Comparison of ENCODE assay signal across 17 cellular contexts in the genomic region with DNA sequence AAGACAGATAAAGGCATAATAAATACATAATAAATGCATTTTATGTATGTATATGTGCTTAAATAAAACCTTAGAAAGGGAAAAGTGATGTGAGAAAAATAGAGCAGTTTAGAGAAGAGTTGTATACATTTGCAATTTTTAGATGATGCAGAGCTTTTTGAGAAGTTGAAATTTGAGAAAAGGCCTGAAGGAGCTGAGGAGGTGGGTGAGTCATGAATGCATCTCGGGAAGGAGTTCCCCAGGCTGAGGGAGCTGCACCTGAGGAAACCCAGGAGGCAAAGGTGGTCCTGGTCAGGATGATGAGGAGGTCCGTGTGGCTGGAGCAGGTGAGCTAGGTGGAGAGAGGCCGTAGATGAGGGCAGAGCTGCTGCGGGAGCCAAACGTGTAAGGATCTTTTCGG. TPM values are rescaled to one million over a fixed set of nuclear protein-coding genes. Genes with fewer than 3 reads are reported as not detected.
DNase-seq lines count a peak whose midpoint lies in the region; ATAC-seq and TF ChIP-seq lines count a peak whose summit lies in the region.
"Had no signal": no experiment of that assay in that cellular context is flagged by ENCODE, and none has a peak within 500 bp of the region (broad histone marks: within the 10 kb centered on the region; RNA-seq: fewer than 3 reads in every experiment).

No MANE protein-coding gene starts in this region.

- peaks cover 52% of the 10 kb centered on the region for H3K4me1 Mint-ChIP-seq in activated CD4-positive, alpha-beta T cell treated with anti-CD3 and anti-CD28 coated beads for 36 hours
- peaks cover 26% of the 10 kb centered on the region for H3K4me1 Mint-ChIP-seq in MCF 10A (ENCODE audit: insufficient read depth, unreplicated experiment)

- no peak for TF ChIP-seq CTCF in MCF 10A (IDR thresholded peaks at IDR 0.05; ENCODE audit: unreplicated experiment)
- no peak for TF ChIP-seq CTCF in osteoblast (IDR thresholded peaks at IDR 0.05; ENCODE audit: extremely low read depth, low read depth, low read length)

- BruUV-seq in MCF 10A (replicated peaks; lab: Mats Ljungman, UMichigan): no TSS peak

- no peak overlapping the region for H3K4me3 Mint-ChIP-seq in activated CD4-positive, alpha-beta T cell treated with anti-CD3 and anti-CD28 coated beads for 36 hours
- H3K4me3 Mint-ChIP-seq in MCF 10A (ENCODE audit: unreplicated experiment): no peak overlapping the region
- H3K4me3 Mint-ChIP-seq: CD14-positive monocyte, HFFc6 had no signal

- no peaks in the 10 kb centered on the region for H3K36me3 Mint-ChIP-seq in activated CD4-positive, alpha-beta T cell treated with anti-CD3 and anti-CD28 coated beads for 36 hours (ENCODE audit: low read depth)
- no peaks in the 10 kb centered on the region for H3K36me3 Mint-ChIP-seq in MCF 10A (ENCODE audit: insufficient read depth, unreplicated experiment)

- H3K27me3 Mint-ChIP-seq in activated CD4-positive, alpha-beta T cell treated with anti-CD3 and anti-CD28 coated beads for 36 hours: no peaks in the 10 kb centered on the region
- no peaks in the 10 kb centered on the region for H3K27me3 Mint-ChIP-seq in MCF 10A (ENCODE audit: insufficient read depth, unreplicated experiment)

- no peak overlapping the region for H3K27ac ChIP-seq in osteoblast (ENCODE audit: low read depth, low read length)
- H3K27ac ChIP-seq: WERI-Rb-1 had no signal

- ATAC-seq in activated CD4-positive, alpha-beta T cell treated with anti-CD3 and anti-CD28 coated beads for 36 hours: no peak
- ATAC-seq in HG02588 (IDR thresholded peaks at IDR 0.05; ENCODE audit: unreplicated experiment) (no peak), HG03196 (IDR thresholded peaks at IDR 0.05; ENCODE audit: unreplicated experiment) (no peak)
- ATAC-seq: gastroesophageal sphincter had no signal

- H3K4me1 ChIP-seq in osteoblast (ENCODE audit: insufficient read depth, low read length): peaks cover 13% of the 10 kb centered on the region

- H3K9me3 ChIP-seq in osteoblast (ENCODE audit: low read depth, low read length): no peaks in the 10 kb centered on the region
- H3K9me3 ChIP-seq: gastroesophageal sphincter had no signal

- H4K20me1 ChIP-seq in osteoblast (ENCODE audit: insufficient read depth, low read length): no peaks in the 10 kb centered on the region

- DNase-seq in activated CD4-positive, alpha-beta T cell treated with anti-CD3 and anti-CD28 coated beads for 36 hours: no peak
- DNase-seq in activated CD4-positive, alpha-beta T cell treated with anti-CD3 and anti-CD28 coated beads, Interleukin-2, amount 50 U/mL, for 48 hours: no peak
- peak; percentile 34 for DNase-seq in M059J (ENCODE audit: low read depth)
- DNase-seq in MCF 10A (ENCODE audit: unreplicated experiment): peak; percentile 32
- peak; percentile 69 for DNase-seq in osteoblast (ENCODE audit: insufficient read length, low spot score, missing footprints)
- DNase-seq in HCEC 1CT: no peak
- DNase-seq: HFFc6, left ventricle myocardium superior, NCI-H2029, NCI-H510A treated with DMSO at 0.1 percent for 48 hours, WERI-Rb-1 had no signal

- H3K36me3 ChIP-seq in osteoblast (ENCODE audit: insufficient read depth, low read length): no peaks in the 10 kb centered on the region
- H3K36me3 ChIP-seq: gastroesophageal sphincter, WERI-Rb-1 had no signal

- H3K27ac Mint-ChIP-seq in activated CD4-positive, alpha-beta T cell treated with anti-CD3 and anti-CD28 coated beads for 36 hours: peak overlapping the region; percentile 35
- peak overlapping the region; percentile 75 for H3K27ac Mint-ChIP-seq in MCF 10A (ENCODE audit: low read depth, unreplicated experiment)
- H3K27ac Mint-ChIP-seq: HFFc6 had no signal

- no peaks in the 10 kb centered on the region for H3K79me2 ChIP-seq in osteoblast (ENCODE audit: insufficient read depth, low read length)

- CTCF ChIA-PET in activated CD4-positive, alpha-beta T cell treated with anti-CD3 and anti-CD28 coated beads for 36 hours (lab: Charles Lee): interaction anchor here (0.7 to 2.8 kb wide), 7 partner anchors 33 to 1472 kb away, joined by 3 to 9 read pairs (median 3); no protein-coding TSS in a partner anchor
- CTCF ChIA-PET in MCF 10A (lab: Yijun Ruan, JAX): interaction anchor here (0.6 to 2.0 kb wide), 6 partner anchors 35 to 1235 kb away, joined by 3 to 8 read pairs (median 4); no protein-coding TSS in a partner anchor

- no peaks in the 10 kb centered on the region for H3K27me3 ChIP-seq in osteoblast (ENCODE audit: insufficient read depth, low read length)
- H3K27me3 ChIP-seq: gastroesophageal sphincter had no signal

- intact Hi-C loops in activated CD4-positive, alpha-beta T cell treated with anti-CD3 and anti-CD28 coated beads for 36 hours (cut with DNase I, micrococcal nuclease): no loop called here
- intact Hi-C loops in MCF 10A (cut with micrococcal nuclease): no loop called here

- no peak overlapping the region for H2AFZ ChIP-seq in osteoblast (ENCODE audit: low read length)

- POLR2A ChIA-PET in activated CD4-positive, alpha-beta T cell treated with anti-CD3 and anti-CD28 coated beads for 36 hours (lab: Charles Lee): no interaction called here
- POLR2A ChIA-PET in MCF 10A (lab: Yijun Ruan, JAX): interaction anchor here (0.7 to 1.4 kb wide), 3 partner anchors 19 to 1010 kb away, joined by 3 read pairs; no protein-coding TSS in a partner anchor

- no peak overlapping the region for H3K4me3 ChIP-seq in osteoblast (ENCODE audit: insufficient read depth, low read length)
- H3K4me3 ChIP-seq: gastroesophageal sphincter had no signal

- no peaks in the 10 kb centered on the region for H3K9me3 Mint-ChIP-seq in activated CD4-positive, alpha-beta T cell treated with anti-CD3 and anti-CD28 coated beads for 36 hours (ENCODE audit: low read depth)
- H3K9me3 Mint-ChIP-seq in MCF 10A (ENCODE audit: unreplicated experiment): no peaks in the 10 kb centered on the region
- H3K9me3 Mint-ChIP-seq: HFFc6 had no signal

- H3K4me2 ChIP-seq in osteoblast (ENCODE audit: insufficient read depth, low read length): no peak overlapping the region

RNA-seq across cellular contexts. Expression of gene CD180, which starts 17.4 kb away (rescaled TPM):
- under 1 TPM in 1 of 2 experiments, not detected in 1; 0.12 TPM for total RNA-seq in activated CD4-positive, alpha-beta T cell treated with anti-CD3 and anti-CD28 coated beads for 36 hours
- total RNA-seq in M059J (2014; rRNA removed; shearing (Covaris generic)): 0.05 and 0.07 TPM in 2 replicates
- 0.07 TPM in 1 of 2 replicates, not detected in the other for total RNA-seq in MCF 10A (2022)
- not detected in 2 replicates for total RNA-seq in osteoblast
- total RNA-seq: Daoy, HFFc6, pulmonary artery endothelial cell had no signal

Comparison
In these comparisons a context has a peak if more than half of its experiments do, and no peak if none do; other contexts are left out.
1. DNase-seq: peak in M059J (single experiment), MCF 10A (single experiment) and osteoblast (single experiment); none in activated CD4-positive, alpha-beta T cell treated with anti-CD3 and anti-CD28 coated beads for 36 hours (single experiment), activated CD4-positive, alpha-beta T cell treated with anti-CD3 and anti-CD28 coated beads, Interleukin-2, amount 50 U/mL, for 48 hours (0 of 2) and HCEC 1CT (single experiment).